In the genomic region with DNA sequence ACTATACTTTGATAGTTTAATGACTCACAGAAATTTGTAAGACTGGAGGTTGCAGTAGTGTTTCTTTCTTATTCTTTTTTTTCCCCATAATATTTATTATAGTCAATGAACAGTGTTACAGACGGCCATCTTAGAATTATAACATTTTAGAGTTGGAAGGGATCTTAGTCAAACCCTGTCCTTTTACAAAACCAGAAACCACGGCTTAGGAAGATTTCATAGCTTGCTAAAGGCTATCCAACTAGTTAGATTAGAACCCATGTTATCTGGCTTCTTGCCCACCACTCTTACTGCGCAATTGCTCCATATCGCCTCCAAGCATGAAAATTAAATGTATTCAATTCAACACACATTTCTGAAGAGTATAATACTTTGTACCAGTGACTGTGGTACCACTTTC, we compare ENCODE assay signal across 8 cellular contexts. TPM values are rescaled to one million over a fixed set of nuclear protein-coding genes. Genes with fewer than 3 reads are reported as not detected.
DNase-seq lines count a peak whose midpoint lies in the region; ATAC-seq and TF ChIP-seq lines count a peak whose summit lies in the region.

No MANE protein-coding gene starts in this region.

- no peaks in the 10 kb centered on the region for H3K9me3 Mint-ChIP-seq in activated naive CD4-positive, alpha-beta T cell treated with anti-CD3 and anti-CD28 coated beads for 36 hours
- H3K9me3 Mint-ChIP-seq in T-helper 2 cell treated with Interferon-gamma antibody and Interleukin-4, amounts not matched to agents 5 μg/mL and 100 μg/mL, for 36 hours: no peaks in the 10 kb centered on the region

- H3K27ac ChIP-seq in rectal smooth muscle tissue (ENCODE audit: low read depth, low read length): peak overlapping the region; percentile 95

- CTCF ChIA-PET in activated naive CD4-positive, alpha-beta T cell treated with anti-CD3 and anti-CD28 coated beads for 36 hours (lab: Charles Lee): interaction anchor here (1.5 kb wide), 1 partner anchor 28 kb away, joined by 3 read pairs; no protein-coding TSS in a partner anchor

- no peak overlapping the region for H3K9ac ChIP-seq in rectal smooth muscle tissue (ENCODE audit: low read length)

- H3K36me3 ChIP-seq in rectal smooth muscle tissue (ENCODE audit: control insufficient read depth, insufficient read depth, low read length): no peaks in the 10 kb centered on the region

- DNase-seq in activated naive CD4-positive, alpha-beta T cell treated with anti-CD3 and anti-CD28 coated beads for 36 hours: no peak
- no peak for DNase-seq in activated naive CD4-positive, alpha-beta T cell (lab: John Stamatoyannopoulos, UW)
- DNase-seq in T-helper 2 cell treated with Interferon-gamma antibody and Interleukin-4, amounts not matched to agents 5 μg/mL and 100 μg/mL, for 36 hours (ENCODE audit: low spot score): no peak
- DNase-seq in fibroblast of the aortic adventitia (ENCODE audit: low read depth): peak; percentile 55
- no peak for DNase-seq in left lobe of liver (ENCODE audit: low spot score)
- DNase-seq in T-helper 9 cell: no peak

- H3K27ac Mint-ChIP-seq in activated naive CD4-positive, alpha-beta T cell treated with anti-CD3 and anti-CD28 coated beads for 36 hours: peak overlapping the region; percentile 92
- H3K27ac Mint-ChIP-seq in T-helper 2 cell treated with Interferon-gamma antibody and Interleukin-4, amounts not matched to agents 5 μg/mL and 100 μg/mL, for 36 hours: peak overlapping the region; percentile 92

- no peaks in the 10 kb centered on the region for H3K4me1 ChIP-seq in rectal smooth muscle tissue (ENCODE audit: control insufficient read depth, insufficient read depth, low read length)

- peaks cover 2% of the 10 kb centered on the region for H3K27me3 Mint-ChIP-seq in activated naive CD4-positive, alpha-beta T cell treated with anti-CD3 and anti-CD28 coated beads for 36 hours (ENCODE audit: low read depth)
- H3K27me3 Mint-ChIP-seq in T-helper 2 cell treated with Interferon-gamma antibody and Interleukin-4, amounts not matched to agents 5 μg/mL and 100 μg/mL, for 36 hours (ENCODE audit: low read depth): no peaks in the 10 kb centered on the region

- H3K4me3 Mint-ChIP-seq in activated naive CD4-positive, alpha-beta T cell treated with anti-CD3 and anti-CD28 coated beads for 36 hours: peak overlapping the region; percentile 79
- peak overlapping the region; percentile 92 for H3K4me3 Mint-ChIP-seq in T-helper 2 cell treated with Interferon-gamma antibody and Interleukin-4, amounts not matched to agents 5 μg/mL and 100 μg/mL, for 36 hours

- ATAC-seq in GM18502 (IDR thresholded peaks at IDR 0.05; ENCODE audit: poor library complexity, unreplicated experiment): no peak
- no peak for ATAC-seq in left lobe of liver

- peaks cover 9% of the 10 kb centered on the region for H3K4me1 Mint-ChIP-seq in activated naive CD4-positive, alpha-beta T cell treated with anti-CD3 and anti-CD28 coated beads for 36 hours (ENCODE audit: low read depth)
- H3K4me1 Mint-ChIP-seq in T-helper 2 cell treated with Interferon-gamma antibody and Interleukin-4, amounts not matched to agents 5 μg/mL and 100 μg/mL, for 36 hours (ENCODE audit: low read depth): peaks cover 10% of the 10 kb centered on the region

- no peak for TF ChIP-seq CTCF in fibroblast of the aortic adventitia (IDR thresholded peaks at IDR 0.05; ENCODE audit: insufficient read depth, low read length)

- peaks cover 2% of the 10 kb centered on the region for H3K36me3 Mint-ChIP-seq in activated naive CD4-positive, alpha-beta T cell treated with anti-CD3 and anti-CD28 coated beads for 36 hours (ENCODE audit: low read depth)
- H3K36me3 Mint-ChIP-seq in T-helper 2 cell treated with Interferon-gamma antibody and Interleukin-4, amounts not matched to agents 5 μg/mL and 100 μg/mL, for 36 hours (ENCODE audit: low read depth): peaks cover 8% of the 10 kb centered on the region

- no peaks in the 10 kb centered on the region for H3K27me3 ChIP-seq in rectal smooth muscle tissue (ENCODE audit: control insufficient read depth, insufficient read depth, low read length)

- peak overlapping the region; percentile 70 for H3K4me3 ChIP-seq in fibroblast of the aortic adventitia (ENCODE audit: low read depth, low read length)
- H3K4me3 ChIP-seq in rectal smooth muscle tissue (ENCODE audit: low read length): peak overlapping the region; percentile 67

- intact Hi-C loops in activated naive CD4-positive, alpha-beta T cell treated with anti-CD3 and anti-CD28 coated beads for 36 hours (cut with micrococcal nuclease): loop anchor here (1.0 to 10.0 kb wide), 5 partner anchors 8 to 486 kb away; partner anchors contain the start of gene SH2D1A

RNA-seq across cellular contexts. Expression of gene XIAP, which starts 1.1 kb away (rescaled TPM):
- 10 to 100 TPM; 24.0 to 24.5 TPM for total RNA-seq in activated naive CD4-positive, alpha-beta T cell treated with anti-CD3 and anti-CD28 coated beads for 36 hours
- total RNA-seq in fibroblast of the aortic adventitia (ENCODE audit: low replicate concordance) (23.8 and 35.6 TPM in 2 replicates), left lobe of liver (26.8 TPM)
